ENCODE assay signal across 24 cellular contexts in genomic region chr6:73724389-73724788, GRCh38.
"Had no signal": no experiment of that assay in that cellular context is flagged by ENCODE, and none has a peak within 500 bp of the region (broad histone marks: within the 10 kb centered on the region; RNA-seq: fewer than 3 reads in every experiment).

No MANE protein-coding gene starts in this region.

- H3K4me1 ChIP-seq: adrenal gland, ascending aorta, colonic mucosa, gastrocnemius medialis, right lobe of liver, stomach, tibial nerve had no signal

- H3K9me3 ChIP-seq: adrenal gland, ascending aorta, colonic mucosa, gastrocnemius medialis, mucosa of descending colon, right lobe of liver, stomach, suprapubic skin, tibial nerve had no signal

- H3K9me3 Mint-ChIP-seq: activated T-helper 1 cell treated with anti-CD3 and anti-CD28 coated beads, Interleukin-12 subunit alpha, Interleukin-12 subunit beta, Interleukin-2, Interleukin-4 antibody, amounts not matched to agents 30 ng/mL and 10 ng/mL and 1 ng/mL, durations not matched to agents 14 hours and 24 hours and 36 hours; memory B cell; nephron progenitor cell; stimulated activated effector memory CD8-positive, alpha-beta T cell treated with anti-CD3 and anti-CD28 coated beads, Interleukin-12 subunit alpha, Interleukin-12 subunit beta, amount 100 ng/mL, for 72 hours; T-helper 2 cell treated with Interferon-gamma antibody and Interleukin-4, amounts not matched to agents 5 μg/mL and 100 μg/mL, for 36 hours had no signal

- ATAC-seq: activated CD4-positive, CD25-positive, alpha-beta regulatory T cell treated with anti-CD3 and anti-CD28 coated beads, Interleukin-2, amount 50 U/mL, for 24 hours; stimulated activated effector memory CD8-positive, alpha-beta T cell treated with anti-CD3 and anti-CD28 coated beads, Interleukin-12 subunit alpha, Interleukin-12 subunit beta, amount 100 ng/mL, for 72 hours had no signal

- H3K4me3 ChIP-seq: adrenal gland, ascending aorta, colonic mucosa, gastrocnemius medialis, mucosa of descending colon, right lobe of liver, SK-N-MC, skin epidermis, stomach, suprapubic skin had no signal

- H3K4me1 Mint-ChIP-seq: nephron progenitor cell had no signal

- H3K27me3 ChIP-seq: adrenal gland, ascending aorta, brain microvascular endothelial cell, colonic mucosa, gastrocnemius medialis, right lobe of liver, stomach, suprapubic skin, tibial nerve had no signal

- H3K27ac ChIP-seq: adrenal gland, ascending aorta, brain microvascular endothelial cell, colonic mucosa, gastrocnemius medialis, right lobe of liver, SK-N-MC, stomach, suprapubic skin, VCaP had no signal

- FAIRE-seq: urothelium cell line had no signal

- H3K27ac Mint-ChIP-seq: memory B cell; nephron progenitor cell; stimulated activated effector memory CD8-positive, alpha-beta T cell treated with anti-CD3 and anti-CD28 coated beads, Interleukin-12 subunit alpha, Interleukin-12 subunit beta, amount 100 ng/mL, for 72 hours had no signal

- DNase-seq: activated gamma-delta T cell treated with Interleukin-2 at 50 U/mL for 16 hours; adrenal gland; colonic mucosa; erythroblast; gastrocnemius medialis; hypothalamus; mucosa of descending colon; nephron progenitor cell; right lobe of liver; stimulated activated CD4-positive, alpha-beta T cell treated with anti-CD3 and anti-CD28 coated beads, Interleukin-1b, Interleukin-23, amount 100 ng/mL, for 48 hours; stomach had no signal

- H3K4me3 Mint-ChIP-seq: activated T-helper 1 cell treated with anti-CD3 and anti-CD28 coated beads, Interleukin-12 subunit alpha, Interleukin-12 subunit beta, Interleukin-2, Interleukin-4 antibody, amounts not matched to agents 30 ng/mL and 10 ng/mL and 1 ng/mL, durations not matched to agents 14 hours and 24 hours and 36 hours; nephron progenitor cell; stimulated activated effector memory CD8-positive, alpha-beta T cell treated with anti-CD3 and anti-CD28 coated beads, Interleukin-12 subunit alpha, Interleukin-12 subunit beta, amount 100 ng/mL, for 72 hours had no signal

- H3K36me3 ChIP-seq: adrenal gland, ascending aorta, brain microvascular endothelial cell, colonic mucosa, gastrocnemius medialis, right lobe of liver, stomach, suprapubic skin, tibial nerve had no signal

- H3K36me3 Mint-ChIP-seq: memory B cell; stimulated activated effector memory CD8-positive, alpha-beta T cell treated with anti-CD3 and anti-CD28 coated beads, Interleukin-12 subunit alpha, Interleukin-12 subunit beta, amount 100 ng/mL, for 72 hours had no signal
